9 cellular contexts compared by ENCODE assay signal in genomic region chr10:25934673-25935139, GRCh38. TPM values are rescaled to one million over a fixed set of nuclear protein-coding genes. Genes with fewer than 3 reads are reported as not detected.
DNase-seq lines count a peak whose midpoint lies in the region; ATAC-seq and TF ChIP-seq lines count a peak whose summit lies in the region.
"Had no signal": no experiment of that assay in that cellular context is flagged by ENCODE, and none has a peak within 500 bp of the region (broad histone marks: within the 10 kb centered on the region; RNA-seq: fewer than 3 reads in every experiment).

No MANE protein-coding gene starts in this region.

- H3K36me3 Mint-ChIP-seq in activated T-cell treated with anti-CD3 and anti-CD28 coated beads, Interleukin-2, amount 50 U/mL, for 4 hours (ENCODE audit: insufficient read depth): no peaks in the 10 kb centered on the region

- ATAC-seq in activated T-cell treated with anti-CD3 and anti-CD28 coated beads, Interleukin-2, amount 50 U/mL, for 4 hours: peak; percentile 65 to 66
- no peak for ATAC-seq in GM18867 (IDR thresholded peaks at IDR 0.05; ENCODE audit: unreplicated experiment)
- no peak for ATAC-seq in GM19328 (IDR thresholded peaks at IDR 0.05; ENCODE audit: unreplicated experiment)
- no peak for ATAC-seq in GM18858 (IDR thresholded peaks at IDR 0.05; ENCODE audit: unreplicated experiment)

- H3K4me1 ChIP-seq in subcutaneous abdominal adipose tissue (ENCODE audit: control insufficient read depth in 5 of 5, insufficient read depth in 5 of 5, low read length in 5 of 5): peaks cover 0 to 16% (median 13%) of the 10 kb centered on the region in 5 donors

- peaks cover 3% of the 10 kb centered on the region for H3K4me1 Mint-ChIP-seq in activated T-cell treated with anti-CD3 and anti-CD28 coated beads, Interleukin-2, amount 50 U/mL, for 4 hours (ENCODE audit: low read depth)

- H3K9me3 ChIP-seq in subcutaneous abdominal adipose tissue (ENCODE audit: control insufficient read depth in 5 of 5, low read length in 5 of 5): no peaks in the 10 kb centered on the region

- no peak overlapping the region for H3K27ac ChIP-seq in subcutaneous abdominal adipose tissue (ENCODE audit: low read depth, low read length)

- peak; percentile 44 for TF ChIP-seq CTCF in GM10248 (IDR thresholded peaks at IDR 0.05; ENCODE audit: control extremely low read depth, extremely low read depth, low read depth, missing control alignments)
- TF ChIP-seq CTCF in kidney epithelial cell (IDR thresholded peaks at IDR 0.05; ENCODE audit: insufficient read depth, low read length, poor library complexity, severe bottlenecking): peak; percentile 64

- peaks cover 6% of the 10 kb centered on the region for H3K27me3 ChIP-seq in kidney epithelial cell (ENCODE audit: control insufficient read depth, insufficient read depth, low read length)
- H3K27me3 ChIP-seq in subcutaneous abdominal adipose tissue (ENCODE audit: control insufficient read depth in 5 of 5, insufficient read depth in 4 of 5, low read length in 5 of 5): peaks cover 16 to 29% (median 21%) of the 10 kb centered on the region in 5 donors

- H3K4me3 ChIP-seq in kidney epithelial cell (ENCODE audit: low read depth, low read length) (peak overlapping the region; percentile 52), subcutaneous abdominal adipose tissue (ENCODE audit: low read depth in 1 of 5, low read length in 5 of 5) (peak overlapping the region; percentile 46 to 83 (median 57))

- H3K36me3 ChIP-seq in kidney epithelial cell (ENCODE audit: control insufficient read depth, insufficient read depth, low read length) (no peaks in the 10 kb centered on the region), subcutaneous abdominal adipose tissue (ENCODE audit: control insufficient read depth in 5 of 5, insufficient read depth in 5 of 5, low read length in 5 of 5) (no peaks in the 10 kb centered on the region)

- H3K9ac ChIP-seq in subcutaneous abdominal adipose tissue (ENCODE audit: low read length in 5 of 5): no peak overlapping the region

- CTCF ChIA-PET in GM10248 (lab: Yijun Ruan, JAX): no interaction called here
- CTCF ChIA-PET in HEK293T (lab: Yijun Ruan, JAX): interaction anchor here (0.6 kb wide), 2 partner anchors 12 to 32 kb away, joined by 3 to 6 read pairs; no protein-coding TSS in a partner anchor

- H3K4me3 Mint-ChIP-seq in activated T-cell treated with anti-CD3 and anti-CD28 coated beads, Interleukin-2, amount 50 U/mL, for 4 hours: peak overlapping the region; percentile 54

- peaks cover 37% of the 10 kb centered on the region for H3K27me3 Mint-ChIP-seq in activated T-cell treated with anti-CD3 and anti-CD28 coated beads, Interleukin-2, amount 50 U/mL, for 4 hours (ENCODE audit: low read depth)

- DNase-seq in GM10248 (ENCODE audit: extremely low spot score): peak; percentile 21
- DNase-seq in HEK293T (ENCODE audit: extremely low spot score): peak; percentile 61
- DNase-seq in activated T-cell treated with anti-CD3 and anti-CD28 coated beads, Interleukin-2, amount 50 U/mL, for 4 hours: no peak
- DNase-seq in kidney epithelial cell (ENCODE audit: low read depth): no peak

- H3K9me3 Mint-ChIP-seq in activated T-cell treated with anti-CD3 and anti-CD28 coated beads, Interleukin-2, amount 50 U/mL, for 4 hours: no peaks in the 10 kb centered on the region

- POLR2A ChIA-PET in GM10248 (lab: Yijun Ruan, JAX) (no interaction called here), HEK293T (lab: Yijun Ruan, JAX) (interaction anchor here (0.7 to 1.8 kb wide), 2 partner anchors 59 to 329 kb away, joined by 3 to 5 read pairs; no protein-coding TSS in a partner anchor)

TF ChIP-seq in HEK293T, 16 proteins besides CTCF, POLR2A, EP300 and RAD21:
- peak; percentile 95 for TF ChIP-seq L3MBTL2 (conservative IDR thresholded peaks at IDR 0.05)
- no peak for TF ChIP-seq FOXK2 (IDR thresholded peaks at IDR 0.05)
- TF ChIP-seq TARDBP (IDR thresholded peaks at IDR 0.05): peak; percentile 35; the same call in 1 of the 2 replicates
- no peak for TF ChIP-seq FOXA1 (IDR thresholded peaks at IDR 0.05)
- TF ChIP-seq ZNF384 (IDR thresholded peaks at IDR 0.05): no peak

RNA-seq across cellular contexts. Expression of gene MYO3A, which starts 0.7 kb away (rescaled TPM):
- not detected for total RNA-seq in activated T-cell treated with anti-CD3 and anti-CD28 coated beads, Interleukin-2, amount 50 U/mL, for 4 hours
- total RNA-seq in kidney epithelial cell: 0.34 and 2.3 TPM in 2 replicates
- total RNA-seq: LHCN-M2 had no signal

Comparison
In these comparisons a context has a peak if more than half of its experiments do, and no peak if none do; other contexts are left out.
1. DNase-seq: peak in GM10248 (single experiment) and HEK293T (single experiment); none in activated T-cell treated with anti-CD3 and anti-CD28 coated beads, Interleukin-2, amount 50 U/mL, for 4 hours (single experiment) and kidney epithelial cell (single experiment).
2. ATAC-seq: peak in activated T-cell treated with anti-CD3 and anti-CD28 coated beads, Interleukin-2, amount 50 U/mL, for 4 hours (2 of 2); none in GM18867 (single experiment), GM19328 (single experiment) and GM18858 (single experiment).